In genomic region chr5:171886037-171886436, GRCh38 we compare ENCODE assay signal across 6 cellular contexts.
DNase-seq lines count a peak whose midpoint lies in the region; ATAC-seq, FAIRE-seq and TF ChIP-seq lines count a peak whose summit lies in the region.
"Not testable (repeated sequence)": the region's sequence is repeated elsewhere in the genome, so short reads cannot be mapped to it uniquely, and the experiment has no call there.

No MANE protein-coding gene starts in this region.

- 100% methylated on average over 1 of the region's 2 CpGs for WGBS in GM12878 (ENCODE audit: insufficient coverage, insufficient replicate concordance, low lambda C conversion rate, missing lambda C conversion rate)
- no CpG with 5 or more reads among the region's 2 CpGs for WGBS in K562 (ENCODE audit: insufficient coverage, low coverage, missing lambda C conversion rate)

- not testable (repeated sequence) for TF ChIP-seq RAD21 in GM12878 (IDR thresholded peaks at IDR 0.05; ENCODE audit: insufficient read depth, low read depth, low read length); K562 (CRISPR knock-in tag; conservative IDR thresholded peaks at IDR 0.05 in 1 of 2, IDR thresholded peaks at IDR 0.05 in 1 of 2)

- not testable (repeated sequence) for H4K20me1 ChIP-seq in GM12878 (ENCODE audit: control insufficient read depth, insufficient read depth); K562 (replicated peaks; ENCODE audit: control insufficient read depth, insufficient read depth, low read length)

- RAD21 ChIA-PET in GM12878 (lab: Charles Lee; ENCODE audit: unreplicated experiment) = not testable (repeated sequence)

- POLR2A ChIA-PET in HEK293 (lab: Yijun Ruan, JAX); GM12878 (lab: Charles Lee); K562 (lab: Yijun Ruan, JAX): not testable (repeated sequence)

- not testable (repeated sequence) for H3K36me3 Mint-ChIP-seq in T-helper 17 cell (ENCODE audit: low read depth)

- intact Hi-C loops in GM12878 (cut with micrococcal nuclease; ENCODE audit: unreplicated experiment); K562 (cut with micrococcal nuclease): not testable (repeated sequence)

- peak overlapping the region; percentile 12 for H3K4me3 Mint-ChIP-seq in T-helper 17 cell

- not testable (repeated sequence) for TF ChIP-seq EP300 in GM12878 (IDR thresholded peaks at IDR 0.05; ENCODE audit: borderline replicate concordance in 1 of 2, control insufficient read depth in 1 of 2, low read depth in 2 of 2, low read length in 2 of 2); K562 (IDR thresholded peaks at IDR 0.05; ENCODE audit: low read length)

- not testable (repeated sequence) for H3K27me3 Mint-ChIP-seq in T-helper 17 cell

- not testable (repeated sequence) for H3K27ac ChIP-seq in HEK293 (ENCODE audit: extremely low read depth, low read depth, low read length); GM12878 (ENCODE audit: control insufficient read depth, insufficient read depth); K562 (ENCODE audit: extremely low read depth, low read depth, low read length)

- in situ Hi-C loops in GM12878 (cut with MboI); K562 (cut with MboI): not testable (repeated sequence)

- not testable (repeated sequence) for H3K4me2 ChIP-seq in GM12878 (ENCODE audit: control insufficient read depth, insufficient read depth); K562 (ENCODE audit: insufficient read depth, low read length)

- not testable (repeated sequence) for BruUV-seq in GM12878 (replicated peaks; lab: Mats Ljungman, UMichigan); K562 (replicated peaks; lab: Mats Ljungman, UMichigan)

- not testable (repeated sequence) for H2AFZ ChIP-seq in GM12878 (ENCODE audit: control insufficient read depth, low read depth, low read length); K562 (ENCODE audit: low read depth, low read length)

- H3K27me3 ChIP-seq in GM12878 (replicated peaks in 1 of 2; ENCODE audit: control insufficient read depth in 2 of 2, insufficient read depth in 2 of 2, low read length in 1 of 2); K562 (ENCODE audit: control insufficient read depth in 2 of 2, insufficient read depth in 2 of 2, low read length in 2 of 2): not testable (repeated sequence)

- H3K4me1 Mint-ChIP-seq in T-helper 17 cell = peaks cover 18% of the 10 kb centered on the region

- DNase-seq in GM19239 (ENCODE audit: insufficient read length, low spot score); T-helper 17 cell; GM12878 (ENCODE audit: low read depth, low spot score); K562 (ENCODE audit: extremely low read depth in 1 of 4, low spot score in 3 of 4): not testable (repeated sequence)

- peak; percentile 61 for FAIRE-seq in GM19239 (lab: Jason Lieb, UNC)
- FAIRE-seq in GM12878 (lab: Jason Lieb, UNC) = peak; percentile 95
- FAIRE-seq in K562 (lab: Jason Lieb, UNC) = not testable (repeated sequence)
- FAIRE-seq in islet of Langerhans (lab: Jason Lieb, UNC) = peak; percentile 91

- not testable (repeated sequence) for H3K9me1 ChIP-seq in K562 (ENCODE audit: control insufficient read depth, insufficient read depth, low read length)

- TF ChIP-seq CTCF in HEK293 (tag by site-specific recombination; IDR thresholded peaks at IDR 0.05); GM12878 (IDR thresholded peaks at IDR 0.05 in 2 of 3, conservative IDR thresholded peaks at IDR 0.05 in 1 of 3; ENCODE audit: control insufficient read depth in 2 of 3, extremely low read depth in 1 of 3, insufficient read depth in 1 of 3, low read depth in 3 of 3, low read length in 3 of 3); K562 (IDR thresholded peaks at IDR 0.05 in 2 of 3, conservative IDR thresholded peaks at IDR 0.05 in 1 of 3; ENCODE audit: insufficient read depth in 2 of 3, low read depth in 1 of 3, low read length in 3 of 3): not testable (repeated sequence)

- ATAC-seq in T-helper 17 cell, GM12878, K562: not testable (repeated sequence)

- SMC1A ChIA-PET in GM12878 (lab: Charles Lee; ENCODE audit: uncharacterized antibody, unreplicated experiment) = not testable (repeated sequence)

- not testable (repeated sequence) for TF ChIP-seq POLR2A in GM12878 (IDR thresholded peaks at IDR 0.05; ENCODE audit: low read depth, low read length); K562 (conservative IDR thresholded peaks at IDR 0.05)

- not testable (repeated sequence) for H3K27ac Mint-ChIP-seq in T-helper 17 cell

- not testable (repeated sequence) for H3K79me2 ChIP-seq in GM12878 (ENCODE audit: control insufficient read depth, insufficient read depth, low read length); K562 (ENCODE audit: control insufficient read depth, insufficient read depth, low read length)

- H3K4me1 ChIP-seq in HEK293 (ENCODE audit: control insufficient read depth, insufficient read depth, low read length); GM12878 (ENCODE audit: control insufficient read depth, insufficient read depth, low read length); K562 (replicated peaks in 1 of 2; ENCODE audit: control insufficient read depth in 2 of 2, insufficient read depth in 2 of 2, low read length in 2 of 2): not testable (repeated sequence)

- CTCF ChIA-PET in HEK293 (lab: Yijun Ruan, JAX); GM12878 (lab: Yijun Ruan, JAX); K562 (lab: Yijun Ruan, JAX; ENCODE audit: low intra/inter-chr PET ratio): not testable (repeated sequence)

- H3K9ac ChIP-seq in GM12878 (ENCODE audit: control insufficient read depth, insufficient read depth, low read length); K562 (ENCODE audit: insufficient read depth in 1 of 2, low read depth in 2 of 2, low read length in 2 of 2): not testable (repeated sequence)

- peaks cover 13 to 23% of the 10 kb centered on the region in 2 experiments; a peak in 2 of 3 replicates for H3K36me3 ChIP-seq in HEK293 (ENCODE audit: control insufficient read depth in 2 of 2, insufficient read depth in 1 of 2, low read length in 2 of 2)
- peaks cover 0 to 20% of the 10 kb centered on the region in 2 experiments; a peak in 2 of 4 replicates for H3K36me3 ChIP-seq in GM12878 (ENCODE audit: control insufficient read depth in 2 of 2, insufficient read depth in 2 of 2, low read length in 1 of 2)
- peaks cover 19% of the 10 kb centered on the region; the same call in 2 of the 3 replicates for H3K36me3 ChIP-seq in K562 (ENCODE audit: control insufficient read depth, insufficient read depth, low read length)

- H3K4me3 ChIP-seq in HEK293 (ENCODE audit: low read depth, low read length); GM12878; K562: not testable (repeated sequence)

- H3K9me3 ChIP-seq in HEK293 (ENCODE audit: control insufficient read depth, insufficient read depth, low read depth, low read length); T-helper 17 cell (ENCODE audit: control insufficient read depth, low read length, poor library complexity, severe bottlenecking); GM12878 (replicated peaks; ENCODE audit: control insufficient read depth, insufficient read depth, low read length); K562 (replicated peaks; ENCODE audit: control insufficient read depth, insufficient read depth, low read depth, low read length): not testable (repeated sequence)

TF ChIP-seq in HEK293, 187 proteins besides CTCF, POLR2A, EP300 and RAD21:
- peak; percentile 94 for TF ChIP-seq ZNF146 (tag by site-specific recombination; IDR thresholded peaks at IDR 0.05)

TF ChIP-seq in K562, 482 proteins besides CTCF, POLR2A, EP300 and RAD21:
- TF ChIP-seq RBM25 (IDR thresholded peaks at IDR 0.05; ENCODE audit: low read depth, low read length, severe bottlenecking) (peak; percentile 24), ZNF146 (CRISPR knock-in tag; IDR thresholded peaks at IDR 0.05; ENCODE audit: unreplicated experiment) (peak; percentile 23)
